Comparison of ENCODE assay signal across 9 cellular contexts in genomic region chr5:141508808-141509611, GRCh38. TPM values are rescaled to one million over a fixed set of nuclear protein-coding genes. Genes with fewer than 3 reads are reported as not detected.
DNase-seq lines count a peak whose midpoint lies in the region; ATAC-seq and TF ChIP-seq lines count a peak whose summit lies in the region.
"Had no signal": no experiment of that assay in that cellular context is flagged by ENCODE, and none has a peak within 500 bp of the region (broad histone marks: within the 10 kb centered on the region; RNA-seq: fewer than 3 reads in every experiment).

No MANE protein-coding gene starts in this region.

- H3K4me3 ChIP-seq in HFF-Myc (replicated peaks; ENCODE audit: low read depth, low read length): peak overlapping the region; percentile 28
- H3K4me3 ChIP-seq in SJSA1: no peak overlapping the region
- H3K4me3 ChIP-seq: pancreas had no signal

- peaks cover 46% of the 10 kb centered on the region for H3K4me1 ChIP-seq in SJSA1 (replicated peaks)

- ATAC-seq in omental fat pad (ENCODE audit: low FRiP score) (peak; percentile 65), HG02938 (IDR thresholded peaks at IDR 0.05; ENCODE audit: unreplicated experiment) (no peak), GM21528 (IDR thresholded peaks at IDR 0.05; ENCODE audit: low FRiP score, unreplicated experiment) (no peak)

- no peaks in the 10 kb centered on the region for H3K9me3 ChIP-seq in SJSA1 (replicated peaks)
- H3K9me3 ChIP-seq: pancreas had no signal

- TF ChIP-seq CTCF in HFF-Myc (IDR thresholded peaks at IDR 0.05; ENCODE audit: low read depth, low read length, missing control alignments) (no peak), omental fat pad (IDR thresholded peaks at IDR 0.05) (no peak)

- H3K36me3 ChIP-seq in SJSA1: peaks cover 29% of the 10 kb centered on the region
- H3K36me3 ChIP-seq: pancreas had no signal

- no peaks in the 10 kb centered on the region for H3K27me3 ChIP-seq in SJSA1 (replicated peaks)
- H3K27me3 ChIP-seq: pancreas had no signal

- H3K27ac ChIP-seq in SJSA1: peak overlapping the region; percentile 14

- peak; percentile 93 for DNase-seq in AG20443 (ENCODE audit: low spot score)
- DNase-seq in HFF-Myc (ENCODE audit: extremely low read depth, low read depth): peak; percentile 76
- DNase-seq in SJSA1 (ENCODE audit: low read depth in 1 of 2, low spot score in 2 of 2): peak; percentile 66 to 79
- peak; percentile 99 for DNase-seq in fibroblast of peridontal ligament (ENCODE audit: extremely low read depth)
- peak; percentile 46 for DNase-seq in omental fat pad (ENCODE audit: low spot score)
- DNase-seq in KG1 (lab: John Stamatoyannopoulos, UW): no peak
- DNase-seq: pancreas had no signal

RNA-seq across cellular contexts. Expression of gene PCDHGC5, which starts 20.1 kb away (rescaled TPM):
- total RNA-seq in SJSA1 (2014; rRNA removed; shearing (Covaris generic)): 0.21 TPM in 1 of 2 replicates, not detected in the other
- 1 to 10 TPM; 1.1 to 3.2 (median 2.1) TPM for total RNA-seq in omental fat pad

RNA-seq across cellular contexts. Expression of gene PCDHGC4, which starts 24.2 kb away (rescaled TPM):
- 0.22 and 0.39 TPM in 2 replicates for total RNA-seq in SJSA1 (2014; rRNA removed; shearing (Covaris generic))
- total RNA-seq in omental fat pad: 1 to 10 TPM; 1.5 to 4.1 (median 3.5) TPM

RNA-seq across cellular contexts. Expression of gene PCDHGC3, which starts 33.2 kb away (rescaled TPM):
- total RNA-seq in SJSA1 (2014; rRNA removed; shearing (Covaris generic)): 45.5 and 57.8 TPM in 2 replicates
- total RNA-seq in omental fat pad: 10 to 100 TPM; 34.8 to 83.1 (median 41.9) TPM
